Comparison of ENCODE assay signal across 8 cellular contexts in the genomic region with DNA sequence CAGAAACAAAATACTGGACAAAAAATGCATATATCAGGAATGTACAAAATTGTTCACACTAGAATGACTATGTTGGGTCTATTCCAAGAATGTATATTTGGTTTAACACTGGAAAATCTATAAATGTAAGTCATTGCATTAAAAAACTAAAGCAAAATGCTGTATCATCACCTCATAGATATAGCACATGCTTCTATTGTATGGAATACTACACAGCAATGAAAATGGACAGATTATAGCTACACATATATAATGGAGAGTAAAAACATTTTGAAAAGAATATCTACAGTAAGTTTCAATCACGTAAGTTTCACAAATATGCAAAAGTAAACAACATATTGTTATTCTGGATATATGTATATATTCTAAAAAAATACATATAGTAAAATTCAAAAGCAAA.
"Had no signal": no experiment of that assay in that cellular context is flagged by ENCODE, and none has a peak within 500 bp of the region (broad histone marks: within the 10 kb centered on the region; RNA-seq: fewer than 3 reads in every experiment).

No MANE protein-coding gene starts in this region.

- H3K27ac Mint-ChIP-seq: IgD-negative memory B cell had no signal

- H3K4me3 Mint-ChIP-seq: IgD-negative memory B cell had no signal

- ATAC-seq: HepG2 had no signal

- FAIRE-seq: HepG2, HTR-8/SVneo had no signal

- H3K27ac ChIP-seq: HL-60, KMS-11 had no signal

- H3K9ac ChIP-seq: KMS-11 had no signal

- H3K36me3 Mint-ChIP-seq: IgD-negative memory B cell had no signal

- H3K4me2 ChIP-seq: KMS-11 had no signal

- H3K4me1 Mint-ChIP-seq: IgD-negative memory B cell had no signal

- DNase-seq: IMR-90, KBM-7, KG1 had no signal
